Comparison of ENCODE assay signal across 22 cellular contexts in the genomic region with DNA sequence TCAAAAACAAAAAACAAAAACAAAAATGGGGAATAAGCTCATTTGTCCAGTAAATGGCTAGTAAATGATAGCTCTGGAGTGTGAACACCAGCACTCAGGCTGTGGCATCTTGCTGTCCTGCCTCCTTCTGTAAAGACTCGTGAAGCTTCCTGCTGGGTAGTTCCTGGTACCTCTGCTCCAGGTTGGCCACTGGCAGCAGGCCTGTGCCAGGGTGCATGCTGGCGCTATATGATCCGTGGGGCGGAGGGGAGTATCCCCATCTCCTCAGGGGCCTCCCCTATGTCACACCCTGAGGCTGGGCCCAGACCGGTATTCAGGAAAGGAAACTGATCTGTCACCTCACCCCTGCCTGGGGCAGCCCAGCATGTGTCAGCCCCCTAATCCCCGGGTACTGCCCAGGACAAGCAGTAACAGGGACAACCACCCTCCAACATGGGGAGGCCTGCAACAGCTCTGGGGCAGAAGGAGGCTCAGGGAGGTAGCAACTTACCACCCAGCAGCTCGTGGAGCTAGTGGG. TPM values are rescaled to one million over a fixed set of nuclear protein-coding genes. Genes with fewer than 3 reads are reported as not detected.
DNase-seq lines count a peak whose midpoint lies in the region; ATAC-seq and TF ChIP-seq lines count a peak whose summit lies in the region.
"Had no signal": no experiment of that assay in that cellular context is flagged by ENCODE, and none has a peak within 500 bp of the region (broad histone marks: within the 10 kb centered on the region; RNA-seq: fewer than 3 reads in every experiment).

No MANE protein-coding gene starts in this region.

- no peaks in the 10 kb centered on the region for H3K36me3 ChIP-seq in OCI-LY7 (ENCODE audit: insufficient read depth, low read length)
- H3K36me3 ChIP-seq in MG63: no peaks in the 10 kb centered on the region
- H3K36me3 ChIP-seq: Peyer's patch had no signal

- H3K9me3 ChIP-seq in OCI-LY7 (ENCODE audit: low read length): no peaks in the 10 kb centered on the region
- H3K9me3 ChIP-seq in MG63: no peaks in the 10 kb centered on the region
- H3K9me3 ChIP-seq: Peyer's patch had no signal

- no peak overlapping the region for H2AFZ ChIP-seq in OCI-LY7 (ENCODE audit: low read length)
- H2AFZ ChIP-seq: GM23338 had no signal

- POLR2A ChIA-PET in OCI-LY7 (lab: Charles Lee): interaction anchor here (0.6 kb wide), 1 partner anchor 12 kb away, joined by 4 read pairs; no protein-coding TSS in a partner anchor

- H3K9me2 ChIP-seq in OCI-LY7 (ENCODE audit: insufficient read depth, low read length): no peaks in the 10 kb centered on the region

- peaks cover 51% of the 10 kb centered on the region for H3K4me1 ChIP-seq in OCI-LY7 (ENCODE audit: insufficient read depth, low read length, poor library complexity, severe bottlenecking)
- no peaks in the 10 kb centered on the region for H3K4me1 ChIP-seq in foreskin keratinocyte

- TF ChIP-seq CTCF in OCI-LY7 (conservative IDR thresholded peaks at IDR 0.05; ENCODE audit: low read length) (no peak), foreskin keratinocyte (conservative IDR thresholded peaks at IDR 0.05) (no peak)

- CTCF ChIA-PET in OCI-LY7 (lab: Charles Lee; ENCODE audit: unreplicated experiment): interaction anchor here (0.5 kb wide), 1 partner anchor 206 kb away, joined by 5 read pairs; no protein-coding TSS in a partner anchor

- no peak overlapping the region for H3K27ac Mint-ChIP-seq in activated naive CD8-positive, alpha-beta T cell treated with anti-CD3 and anti-CD28 coated beads, Interleukin-2, amount 50 U/mL, for 24 hours
- no peak overlapping the region for H3K27ac Mint-ChIP-seq in activated naive CD8-positive, alpha-beta T cell treated with anti-CD3 and anti-CD28 coated beads for 36 hours
- no peak overlapping the region for H3K27ac Mint-ChIP-seq in stimulated activated effector memory CD8-positive, alpha-beta T cell treated with anti-CD3 and anti-CD28 coated beads, Interleukin-12 subunit alpha, Interleukin-12 subunit beta, amount 100 ng/mL, for 72 hours
- H3K27ac Mint-ChIP-seq: CD8-positive, alpha-beta memory T cell; GM23338 had no signal

- DNase-seq in activated naive CD8-positive, alpha-beta T cell treated with anti-CD3 and anti-CD28 coated beads, Interleukin-2, amount 50 U/mL, for 24 hours: no peak
- DNase-seq in activated naive CD8-positive, alpha-beta T cell treated with anti-CD3 and anti-CD28 coated beads for 36 hours: no peak
- DNase-seq in OCI-LY7 (ENCODE audit: low spot score): no peak
- no peak for DNase-seq in foreskin keratinocyte
- DNase-seq in stimulated activated effector memory CD8-positive, alpha-beta T cell treated with anti-CD3 and anti-CD28 coated beads, Interleukin-12 subunit alpha, Interleukin-12 subunit beta, amount 100 ng/mL, for 72 hours (ENCODE audit: low spot score in 2 of 2): no peak
- DNase-seq in cardiac septum (ENCODE audit: low spot score): no peak
- DNase-seq in effector CD8-positive, alpha-beta T cell (lab: John Stamatoyannopoulos, UW): no peak
- DNase-seq in MG63: no peak
- DNase-seq: CD8-positive, alpha-beta memory T cell; DND-41; GDM1; NCI-H1092; NCI-H146; NCI-H2081 treated with DMSO at 0.1 percent for 48 hours; NCI-H524 treated with DMSO at 0.1 percent for 48 hours; Peyer's patch; Right ventricle myocardium superior had no signal

- H3K79me2 ChIP-seq in OCI-LY7 (ENCODE audit: insufficient read depth, low read depth, low read length): no peaks in the 10 kb centered on the region

- no peaks in the 10 kb centered on the region for H3K36me3 Mint-ChIP-seq in activated naive CD8-positive, alpha-beta T cell treated with anti-CD3 and anti-CD28 coated beads, Interleukin-2, amount 50 U/mL, for 24 hours (ENCODE audit: low read depth)
- H3K36me3 Mint-ChIP-seq in activated naive CD8-positive, alpha-beta T cell treated with anti-CD3 and anti-CD28 coated beads for 36 hours: no peaks in the 10 kb centered on the region
- no peaks in the 10 kb centered on the region for H3K36me3 Mint-ChIP-seq in stimulated activated effector memory CD8-positive, alpha-beta T cell treated with anti-CD3 and anti-CD28 coated beads, Interleukin-12 subunit alpha, Interleukin-12 subunit beta, amount 100 ng/mL, for 72 hours
- H3K36me3 Mint-ChIP-seq: CD8-positive, alpha-beta memory T cell had no signal

- H3K27ac ChIP-seq in OCI-LY7 (ENCODE audit: low read depth, low read length, poor library complexity, severe bottlenecking) (no peak overlapping the region), foreskin keratinocyte (no peak overlapping the region)
- H3K27ac ChIP-seq: 22Rv1, KMS-11 had no signal

- H3K4me1 Mint-ChIP-seq in activated naive CD8-positive, alpha-beta T cell treated with anti-CD3 and anti-CD28 coated beads, Interleukin-2, amount 50 U/mL, for 24 hours: peaks cover 6% of the 10 kb centered on the region
- H3K4me1 Mint-ChIP-seq in activated naive CD8-positive, alpha-beta T cell treated with anti-CD3 and anti-CD28 coated beads for 36 hours: peaks cover 3% of the 10 kb centered on the region
- peaks cover 7% of the 10 kb centered on the region for H3K4me1 Mint-ChIP-seq in stimulated activated effector memory CD8-positive, alpha-beta T cell treated with anti-CD3 and anti-CD28 coated beads, Interleukin-12 subunit alpha, Interleukin-12 subunit beta, amount 100 ng/mL, for 72 hours

- H3K27me3 Mint-ChIP-seq in activated naive CD8-positive, alpha-beta T cell treated with anti-CD3 and anti-CD28 coated beads, Interleukin-2, amount 50 U/mL, for 24 hours: no peaks in the 10 kb centered on the region
- H3K27me3 Mint-ChIP-seq in activated naive CD8-positive, alpha-beta T cell treated with anti-CD3 and anti-CD28 coated beads for 36 hours: no peaks in the 10 kb centered on the region

- no TSS peak for BruUV-seq in OCI-LY7 (replicated peaks; lab: Mats Ljungman, UMichigan)

- H3K27me3 ChIP-seq in foreskin keratinocyte: no peaks in the 10 kb centered on the region
- no peaks in the 10 kb centered on the region for H3K27me3 ChIP-seq in MG63
- H3K27me3 ChIP-seq: Peyer's patch had no signal

- H4K20me1 ChIP-seq in OCI-LY7 (ENCODE audit: insufficient read depth, low read length): no peaks in the 10 kb centered on the region

- peak; percentile 57 for ATAC-seq in activated naive CD8-positive, alpha-beta T cell treated with anti-CD3 and anti-CD28 coated beads, Interleukin-2, amount 50 U/mL, for 24 hours
- ATAC-seq in foreskin keratinocyte: peak; percentile 8
- ATAC-seq in stimulated activated effector memory CD8-positive, alpha-beta T cell treated with anti-CD3 and anti-CD28 coated beads, Interleukin-12 subunit alpha, Interleukin-12 subunit beta, amount 100 ng/mL, for 72 hours: peak; percentile 46
- ATAC-seq: GM23338, HepG2 had no signal

- H3K4me3 ChIP-seq in OCI-LY7 (ENCODE audit: low read depth, low read length, poor library complexity, severe bottlenecking): no peak overlapping the region
- no peak overlapping the region for H3K4me3 ChIP-seq in MG63
- H3K4me3 ChIP-seq: GM23338, Peyer's patch had no signal

- H3K9me3 Mint-ChIP-seq in activated naive CD8-positive, alpha-beta T cell treated with anti-CD3 and anti-CD28 coated beads, Interleukin-2, amount 50 U/mL, for 24 hours: no peaks in the 10 kb centered on the region
- H3K9me3 Mint-ChIP-seq in activated naive CD8-positive, alpha-beta T cell treated with anti-CD3 and anti-CD28 coated beads for 36 hours: no peaks in the 10 kb centered on the region
- no peaks in the 10 kb centered on the region for H3K9me3 Mint-ChIP-seq in stimulated activated effector memory CD8-positive, alpha-beta T cell treated with anti-CD3 and anti-CD28 coated beads, Interleukin-12 subunit alpha, Interleukin-12 subunit beta, amount 100 ng/mL, for 72 hours
- H3K9me3 Mint-ChIP-seq: CD8-positive, alpha-beta memory T cell; GM23338 had no signal

- peak overlapping the region; percentile 14; the same call in 1 of the 2 replicates for H3K4me2 ChIP-seq in OCI-LY7 (ENCODE audit: low read length)
- H3K4me2 ChIP-seq: GM23338, KMS-11 had no signal

- intact Hi-C loops in OCI-LY7 (cut with micrococcal nuclease; ENCODE audit: unreplicated experiment): no loop called here
- intact Hi-C loops in cardiac septum (cut with DNase I): no loop called here

- no peak overlapping the region for H3K4me3 Mint-ChIP-seq in activated naive CD8-positive, alpha-beta T cell treated with anti-CD3 and anti-CD28 coated beads, Interleukin-2, amount 50 U/mL, for 24 hours
- no peak overlapping the region for H3K4me3 Mint-ChIP-seq in activated naive CD8-positive, alpha-beta T cell treated with anti-CD3 and anti-CD28 coated beads for 36 hours
- no peak overlapping the region for H3K4me3 Mint-ChIP-seq in stimulated activated effector memory CD8-positive, alpha-beta T cell treated with anti-CD3 and anti-CD28 coated beads, Interleukin-12 subunit alpha, Interleukin-12 subunit beta, amount 100 ng/mL, for 72 hours
- H3K4me3 Mint-ChIP-seq: CD8-positive, alpha-beta memory T cell; GM23338 had no signal

RNA-seq across cellular contexts. Expression of a gene that starts 14.1 kb away (rescaled TPM):
- total RNA-seq in activated naive CD8-positive, alpha-beta T cell treated with anti-CD3 and anti-CD28 coated beads for 36 hours: not detected
- total RNA-seq in OCI-LY7 (2014; rRNA removed; shearing (Covaris generic)): not detected in 2 replicates
- not detected in 2 replicates for total RNA-seq in OCI-LY7 (2022)
- total RNA-seq in foreskin keratinocyte: 1.2 TPM in 1 of 2 replicates, not detected in the other
- 2.2 TPM in 1 of 2 replicates, not detected in the other for polyA plus RNA-seq in foreskin keratinocyte
- 20.3 TPM for total RNA-seq in cardiac septum
- 1.9 and 4.2 TPM in 2 replicates for total RNA-seq in MG63 (2014; rRNA removed; shearing (Covaris generic); ENCODE audit: low replicate concordance)
- total RNA-seq: CD8-positive, alpha-beta memory T cell; HepG2; MCF 10A had no signal
- polyA plus RNA-seq: CD8-positive, alpha-beta memory T cell had no signal
